Comparison of ENCODE assay signal across 1 cellular context in the genomic region with DNA sequence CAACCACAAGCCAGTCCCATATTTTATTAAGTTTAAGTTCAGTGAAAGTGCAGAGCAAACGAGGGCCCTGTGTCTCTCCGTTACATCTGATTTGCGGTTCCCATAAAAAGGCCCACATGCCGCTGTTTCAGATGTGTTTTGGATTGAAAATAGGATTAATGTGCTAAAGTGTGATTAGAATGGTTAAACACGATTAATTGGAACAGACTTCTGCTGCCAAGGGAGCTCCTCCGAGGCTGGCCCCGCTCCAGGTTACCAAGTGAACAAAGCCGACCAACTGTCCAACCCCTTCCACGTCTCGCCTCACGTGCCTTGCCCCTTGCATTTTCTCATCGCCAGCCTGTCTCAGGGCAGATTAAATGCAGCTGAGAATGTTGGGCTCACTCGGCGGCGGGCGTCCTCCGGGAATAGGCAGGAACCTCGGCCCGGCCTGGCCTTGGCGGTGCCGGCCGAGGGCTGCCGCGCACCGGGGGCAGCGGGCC.
TF ChIP-seq lines count a peak whose summit lies in the region.

No MANE protein-coding gene starts in this region.

TF ChIP-seq in HepG2, 621 proteins besides CTCF, POLR2A, EP300 and RAD21 (continued from another document):
- TF ChIP-seq, protein P1, sequence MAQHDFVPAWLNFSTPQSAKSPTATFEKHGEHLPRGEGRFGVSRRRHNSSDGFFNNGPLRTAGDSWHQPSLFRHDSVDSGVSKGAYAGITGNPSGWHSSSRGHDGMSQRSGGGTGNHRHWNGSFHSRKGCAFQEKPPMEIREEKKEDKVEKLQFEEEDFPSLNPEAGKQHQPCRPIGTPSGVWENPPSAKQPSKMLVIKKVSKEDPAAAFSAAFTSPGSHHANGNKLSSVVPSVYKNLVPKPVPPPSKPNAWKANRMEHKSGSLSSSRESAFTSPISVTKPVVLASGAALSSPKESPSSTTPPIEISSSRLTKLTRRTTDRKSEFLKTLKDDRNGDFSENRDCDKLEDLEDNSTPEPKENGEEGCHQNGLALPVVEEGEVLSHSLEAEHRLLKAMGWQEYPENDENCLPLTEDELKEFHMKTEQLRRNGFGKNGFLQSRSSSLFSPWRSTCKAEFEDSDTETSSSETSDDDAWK (CRISPR knock-in tag; IDR thresholded peaks at IDR 0.05): no peak
- TF ChIP-seq NFIB (CRISPR knock-in tag; IDR thresholded peaks at IDR 0.05; ENCODE audit: borderline replicate concordance) (no peak), TBP (CRISPR knock-in tag; IDR thresholded peaks at IDR 0.05) (no peak), TBX2 (CRISPR knock-in tag; IDR thresholded peaks at IDR 0.05; ENCODE audit: borderline replicate concordance) (no peak), ZNF224 (CRISPR knock-in tag; IDR thresholded peaks at IDR 0.05) (no peak), YY1 (IDR thresholded peaks at IDR 0.05; ENCODE audit: insufficient read depth, insufficient replicate concordance, low read depth, low read length) (no peak), IKZF1 (IDR thresholded peaks at IDR 0.05) (no peak), ZNF138 (CRISPR knock-in tag; IDR thresholded peaks at IDR 0.05; ENCODE audit: low read depth) (no peak), ZNF510 (CRISPR knock-in tag; IDR thresholded peaks at IDR 0.05; ENCODE audit: low read depth) (no peak), ZBTB20 (CRISPR knock-in tag; IDR thresholded peaks at IDR 0.05; ENCODE audit: borderline replicate concordance, low read depth) (no peak)
- TF ChIP-seq, protein P2, sequence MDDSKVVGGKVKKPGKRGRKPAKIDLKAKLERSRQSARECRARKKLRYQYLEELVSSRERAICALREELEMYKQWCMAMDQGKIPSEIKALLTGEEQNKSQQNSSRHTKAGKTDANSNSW (CRISPR knock-in tag; IDR thresholded peaks at IDR 0.05; ENCODE audit: borderline replicate concordance): no peak
- TF ChIP-seq, protein P3, sequence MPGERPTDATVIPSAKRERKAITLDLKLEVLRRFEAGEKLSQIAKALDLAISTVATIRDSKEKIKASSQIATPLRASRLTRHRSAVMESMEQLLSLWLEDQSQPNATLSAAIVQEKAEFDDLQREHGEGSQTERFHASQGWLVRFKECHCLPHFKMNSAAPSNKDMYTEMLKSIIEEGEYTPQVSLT (CRISPR knock-in tag; IDR thresholded peaks at IDR 0.05; ENCODE audit: borderline replicate concordance, low read depth): no peak
